ENCODE assay signal across 8 cellular contexts in the genomic region with DNA sequence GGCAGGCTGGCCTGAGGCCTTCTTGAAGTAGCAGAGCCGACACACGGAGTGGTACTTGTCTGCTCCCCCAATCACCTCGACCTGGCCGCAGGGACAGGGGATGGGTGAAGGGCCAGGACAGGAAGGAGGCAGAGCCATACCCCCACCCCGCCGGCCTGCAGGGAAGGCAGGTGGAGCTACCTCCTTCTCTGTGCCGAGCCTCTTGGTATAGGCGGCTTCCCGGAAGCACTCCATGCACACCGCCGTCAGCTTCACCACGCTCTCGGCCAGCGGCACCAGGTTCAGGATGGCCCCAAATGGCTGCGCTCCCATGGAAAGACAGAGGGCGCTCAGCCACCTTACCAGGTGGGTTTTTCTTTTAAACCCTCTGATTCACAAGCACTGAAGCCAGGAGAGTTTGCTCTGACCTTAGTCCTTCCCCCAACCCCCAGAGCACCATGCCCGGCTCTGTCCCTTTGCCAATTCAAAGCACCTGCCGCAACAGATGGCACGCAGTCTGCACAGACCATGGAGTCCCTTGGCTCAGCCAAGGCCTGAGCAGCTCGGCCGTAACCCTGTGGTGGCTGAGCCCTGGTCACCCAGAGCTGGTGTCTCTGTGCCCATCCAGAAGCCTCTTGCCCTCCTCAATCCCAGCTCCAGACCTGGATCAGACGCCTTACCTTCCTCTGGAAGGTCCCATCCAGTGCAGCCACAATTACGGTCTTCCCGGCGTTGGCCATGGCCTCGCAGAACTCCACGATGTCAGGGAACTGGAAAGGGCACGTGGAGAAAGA. TPM values are rescaled to one million over a fixed set of nuclear protein-coding genes. Genes with fewer than 3 reads are reported as not detected.
DNase-seq lines count a peak whose midpoint lies in the region; ATAC-seq and TF ChIP-seq lines count a peak whose summit lies in the region.

No MANE protein-coding gene starts in this region.

- H3K4ac ChIP-seq in trophoblast cell (ENCODE audit: low read depth, low read length): no peak overlapping the region

- H3K27me3 ChIP-seq in BLaER1: no peaks in the 10 kb centered on the region
- no peaks in the 10 kb centered on the region for H3K27me3 ChIP-seq in Loucy (ENCODE audit: insufficient read depth, low read length, poor library complexity, severe bottlenecking)
- H3K27me3 ChIP-seq in trophoblast cell (ENCODE audit: insufficient read depth, low read length): no peaks in the 10 kb centered on the region
- H3K27me3 ChIP-seq in MG63: no peaks in the 10 kb centered on the region

- H3K79me1 ChIP-seq in trophoblast cell (ENCODE audit: low read length): no peaks in the 10 kb centered on the region

- H4K20me1 ChIP-seq in BLaER1 (peaks cover 46% of the 10 kb centered on the region), Loucy (ENCODE audit: insufficient read depth, low read length, poor library complexity, severe bottlenecking) (peaks cover 2% of the 10 kb centered on the region)

- no peak overlapping the region for H4K91ac ChIP-seq in trophoblast cell (ENCODE audit: low read depth, low read length)

- no peak overlapping the region for H3K4me2 ChIP-seq in BLaER1
- no peak overlapping the region for H3K4me2 ChIP-seq in Loucy (ENCODE audit: low read depth, low read length, poor library complexity, severe bottlenecking)
- no peak overlapping the region for H3K4me2 ChIP-seq in trophoblast cell (ENCODE audit: low read length)

- ATAC-seq in HG03280 (IDR thresholded peaks at IDR 0.05; ENCODE audit: unreplicated experiment): no peak

- H2BK12ac ChIP-seq in trophoblast cell (ENCODE audit: low read length): no peak overlapping the region

- H3K9me3 ChIP-seq in BLaER1 (no peaks in the 10 kb centered on the region), Loucy (ENCODE audit: insufficient read depth, low read depth, low read length) (no peaks in the 10 kb centered on the region), trophoblast cell (ENCODE audit: insufficient read depth, low read depth, low read length) (peaks cover 2% of the 10 kb centered on the region), MG63 (no peaks in the 10 kb centered on the region)

- peak; percentile 17; the same call in 1 of the 2 replicates for TF ChIP-seq CTCF in Loucy (conservative IDR thresholded peaks at IDR 0.05; ENCODE audit: low read length)

- H3K23ac ChIP-seq in trophoblast cell (ENCODE audit: low read length): no peak overlapping the region

- DNase-seq in cerebellar cortex (ENCODE audit: low spot score) (peak; percentile 95), myocyte (ENCODE audit: low read depth) (peak; percentile 86), trophoblast cell (no peak), MG63 (no peak), superior temporal gyrus (ENCODE audit: extremely low spot score) (no peak)

- H2AFZ ChIP-seq in Loucy (ENCODE audit: low read length) (no peak overlapping the region), trophoblast cell (ENCODE audit: insufficient read depth, low read length, poor library complexity) (no peak overlapping the region)

- H3K14ac ChIP-seq in trophoblast cell (ENCODE audit: low read length): no peak overlapping the region

- no CpG with 5 or more reads among the region's 28 CpGs for WGBS in trophoblast cell (ENCODE audit: extremely low coverage, insufficient coverage, insufficient read length)

- H3K9me2 ChIP-seq in Loucy (replicated peaks; ENCODE audit: low read depth, low read length): no peaks in the 10 kb centered on the region

- no peak overlapping the region for H2BK5ac ChIP-seq in trophoblast cell (ENCODE audit: low read depth, low read length, poor library complexity)

- H3K18ac ChIP-seq in trophoblast cell (ENCODE audit: low read length): no peak overlapping the region

- 0 out of 2 replicates have a peak overlapping the region, but pooled peaks have one; percentile 6 for H3K27ac ChIP-seq in BLaER1
- no peak overlapping the region for H3K27ac ChIP-seq in trophoblast cell (ENCODE audit: low read depth, low read length)

- H3K4me1 ChIP-seq in BLaER1 (peaks cover 66% of the 10 kb centered on the region), Loucy (ENCODE audit: insufficient read depth, low read length, poor library complexity, severe bottlenecking) (peaks cover 4% of the 10 kb centered on the region), trophoblast cell (ENCODE audit: control insufficient read depth in 1 of 2, insufficient read depth in 2 of 2, low read length in 2 of 2) (peaks cover 6 to 13% of the 10 kb centered on the region in 2 experiments)

- H2BK120ac ChIP-seq in trophoblast cell (ENCODE audit: insufficient read depth, low read length, poor library complexity): no peak overlapping the region

- no peak overlapping the region for H4K8ac ChIP-seq in trophoblast cell (ENCODE audit: low read depth, low read length)

- H3K79me2 ChIP-seq in Loucy (ENCODE audit: insufficient read depth, low read length) (no peaks in the 10 kb centered on the region), trophoblast cell (ENCODE audit: control insufficient read depth, insufficient read depth, low read length, poor library complexity) (no peaks in the 10 kb centered on the region)

- H3K4me3 ChIP-seq in BLaER1 (no peak overlapping the region), Loucy (ENCODE audit: low read length, poor library complexity, severe bottlenecking) (no peak overlapping the region), trophoblast cell (ENCODE audit: low read depth, low read length) (no peak overlapping the region), MG63 (no peak overlapping the region)

- H4K12ac ChIP-seq in trophoblast cell (ENCODE audit: low read depth, low read length): no peak overlapping the region

- no peak overlapping the region for H2AK5ac ChIP-seq in trophoblast cell (ENCODE audit: low read length)

- H3K9ac ChIP-seq in BLaER1: no peak overlapping the region
- no peak overlapping the region for H3K9ac ChIP-seq in Loucy (ENCODE audit: low read depth, low read length, poor library complexity, severe bottlenecking)
- no peak overlapping the region for H3K9ac ChIP-seq in trophoblast cell (ENCODE audit: low read length)

- no peaks in the 10 kb centered on the region for H3F3A ChIP-seq in Loucy (ENCODE audit: low read depth)

- H3K36me3 ChIP-seq in BLaER1: peaks cover 83% of the 10 kb centered on the region
- H3K36me3 ChIP-seq in Loucy (ENCODE audit: insufficient read depth, low read length): peaks cover 26% of the 10 kb centered on the region; the same call in 1 of the 2 replicates
- peaks cover 47 to 52% of the 10 kb centered on the region in 2 experiments for H3K36me3 ChIP-seq in trophoblast cell (ENCODE audit: control insufficient read depth in 1 of 2, insufficient read depth in 2 of 2, low read length in 2 of 2)
- peaks cover 76% of the 10 kb centered on the region for H3K36me3 ChIP-seq in MG63

RNA-seq across cellular contexts. Expression of gene SYNGR2, which starts 6.7 kb away (rescaled TPM):
- total RNA-seq in myocyte: 77.0 and 109 TPM in 2 replicates
- polyA plus RNA-seq in myocyte (2012): 115 TPM
- 30.3 and 34.2 TPM in 2 replicates for polyA plus RNA-seq in trophoblast cell (2013)
- total RNA-seq in MG63 (2014; rRNA removed; shearing (Covaris generic); ENCODE audit: low replicate concordance): 41.3 and 73.2 TPM in 2 replicates

RNA-seq across cellular contexts. Expression of gene TK1, which starts 11.8 kb away (rescaled TPM):
- 3.6 and 4.5 TPM in 2 replicates for total RNA-seq in myocyte
- 2.1 TPM for polyA plus RNA-seq in myocyte (2012)
- 55.5 and 56.1 TPM in 2 replicates for polyA plus RNA-seq in trophoblast cell (2013)
- total RNA-seq in MG63 (2014; rRNA removed; shearing (Covaris generic); ENCODE audit: low replicate concordance): 147 and 288 TPM in 2 replicates

RNA-seq across cellular contexts. Expression of gene AFMID, which starts 12.1 kb away (rescaled TPM):
- total RNA-seq in myocyte: 23.3 and 23.9 TPM in 2 replicates
- polyA plus RNA-seq in myocyte (2012): 39.1 TPM
- 14.8 and 16.0 TPM in 2 replicates for polyA plus RNA-seq in trophoblast cell (2013)
- 49.6 and 74.8 TPM in 2 replicates for total RNA-seq in MG63 (2014; rRNA removed; shearing (Covaris generic); ENCODE audit: low replicate concordance)

RNA-seq across cellular contexts. Expression of gene C17orf99, which starts 28.9 kb away (rescaled TPM):
- not detected in 2 replicates for total RNA-seq in myocyte
- not detected for polyA plus RNA-seq in myocyte (2012)
- not detected in 2 replicates for polyA plus RNA-seq in trophoblast cell (2013)
- not detected in 2 replicates for total RNA-seq in MG63 (2014; rRNA removed; shearing (Covaris generic); ENCODE audit: low replicate concordance)

RNA-seq across cellular contexts. Expression of gene BIRC5, which starts 39.0 kb away (rescaled TPM):
- 2.7 and 2.8 TPM in 2 replicates for total RNA-seq in myocyte
- 0.48 TPM for polyA plus RNA-seq in myocyte (2012)
- 38.7 and 44.2 TPM in 2 replicates for polyA plus RNA-seq in trophoblast cell (2013)
- 188 and 218 TPM in 2 replicates for total RNA-seq in MG63 (2014; rRNA removed; shearing (Covaris generic); ENCODE audit: low replicate concordance)

Comparison
In these comparisons a context has a peak if more than half of its experiments do, and no peak if none do; other contexts are left out.
1. DNase-seq: peak in cerebellar cortex (single experiment) and myocyte (single experiment); none in trophoblast cell (0 of 2), MG63 (single experiment) and superior temporal gyrus (single experiment).
2. RNA of gene TK1, which starts 11.8 kb away (total RNA-seq): 147 to 288 TPM in MG63; 3.6 to 4.5 TPM in myocyte; every median in the first group is over 10 times any median in the second.